8 cellular contexts compared by ENCODE assay signal in genomic region chr4:4386296-4386735, GRCh38. TPM values are rescaled to one million over a fixed set of nuclear protein-coding genes. Genes with fewer than 3 reads are reported as not detected.
A peak's percentile ranks its signal among the peaks of the same experiment; 100 is the strongest.
DNase-seq lines count a peak whose midpoint lies in the region; ATAC-seq, FAIRE-seq and TF ChIP-seq lines count a peak whose summit lies in the region.

No MANE protein-coding gene starts in this region.

- H3K4me1 ChIP-seq in BLaER1: peaks cover 29% of the 10 kb centered on the region

- DNase-seq in NCI-H1417 treated with DMSO at 0.1 percent for 48 hours (lab: John Stamatoyannopoulos, UW): peak; percentile 8
- DNase-seq in activated naive CD4-positive, alpha-beta T cell treated with anti-CD3 and anti-CD28 coated beads, Interleukin-2, amount 50 U/mL, for 72 hours (ENCODE audit: low spot score in 2 of 2): no peak
- DNase-seq in islet precursor cell: peak; percentile 71
- peak; percentile 23 for DNase-seq in stimulated activated naive CD4-positive, alpha-beta T cell treated with Interleukin-2 at 50 U/mL for 16 hours (lab: John Stamatoyannopoulos, UW)
- no peak for DNase-seq in left colon
- no peak for DNase-seq in H54 (ENCODE audit: insufficient read length, low spot score)

- no peaks in the 10 kb centered on the region for H3K36me3 Mint-ChIP-seq in activated naive CD4-positive, alpha-beta T cell treated with anti-CD3 and anti-CD28 coated beads, Interleukin-2, amount 50 U/mL, for 72 hours

- H3K9me3 ChIP-seq in BLaER1: no peaks in the 10 kb centered on the region

- H3K27me3 ChIP-seq in BLaER1: peaks cover 89% of the 10 kb centered on the region

- peak; percentile 49 to 52 for ATAC-seq in activated naive CD4-positive, alpha-beta T cell treated with anti-CD3 and anti-CD28 coated beads, Interleukin-2, amount 50 U/mL, for 72 hours
- ATAC-seq in left colon (no peak), HG02642 (IDR thresholded peaks at IDR 0.05; ENCODE audit: poor library complexity, unreplicated experiment) (no peak)

- no peak overlapping the region for H3K27ac ChIP-seq in BLaER1

- no peak for TF ChIP-seq POLR2A in H54 (IDR thresholded peaks at IDR 0.05; ENCODE audit: low read depth, low read length)

- FAIRE-seq in H54 (lab: Jason Lieb, UNC): no peak

- no peaks in the 10 kb centered on the region for H3K36me3 ChIP-seq in BLaER1

- H3K9me3 Mint-ChIP-seq in activated naive CD4-positive, alpha-beta T cell treated with anti-CD3 and anti-CD28 coated beads, Interleukin-2, amount 50 U/mL, for 72 hours: no peaks in the 10 kb centered on the region

- intact Hi-C loops in left colon (cut with DNase I, micrococcal nuclease): no loop called here

- H3K4me3 ChIP-seq in BLaER1: peak overlapping the region; percentile 76

- peak overlapping the region; percentile 45; the same call in 1 of the 2 replicates for H3K9ac ChIP-seq in BLaER1

- no peak overlapping the region for H3K27ac Mint-ChIP-seq in activated naive CD4-positive, alpha-beta T cell treated with anti-CD3 and anti-CD28 coated beads, Interleukin-2, amount 50 U/mL, for 72 hours

- H3K4me2 ChIP-seq in BLaER1: peak overlapping the region; percentile 100

- peaks cover 28% of the 10 kb centered on the region for H4K20me1 ChIP-seq in BLaER1

RNA-seq across cellular contexts. Expression of gene NSG1, which starts 0.6 kb away (rescaled TPM):
- total RNA-seq in activated naive CD4-positive, alpha-beta T cell treated with anti-CD3 and anti-CD28 coated beads, Interleukin-2, amount 50 U/mL, for 72 hours: under 1 TPM; 0.25 to 0.91 TPM
- 1 to 10 TPM; 2.6 to 3.0 TPM for total RNA-seq in left colon

Comparison
In these comparisons a context has a peak if more than half of its experiments do, and no peak if none do; other contexts are left out.
1. DNase-seq: peak in NCI-H1417 treated with DMSO at 0.1 percent for 48 hours (single experiment), islet precursor cell (single experiment) and stimulated activated naive CD4-positive, alpha-beta T cell treated with Interleukin-2 at 50 U/mL for 16 hours (single experiment); none in activated naive CD4-positive, alpha-beta T cell treated with anti-CD3 and anti-CD28 coated beads, Interleukin-2, amount 50 U/mL, for 72 hours (0 of 2), left colon (0 of 2) and H54 (single experiment).
2. ATAC-seq: peak in activated naive CD4-positive, alpha-beta T cell treated with anti-CD3 and anti-CD28 coated beads, Interleukin-2, amount 50 U/mL, for 72 hours (2 of 2); none in left colon (single experiment) and HG02642 (single experiment).